In genomic region chr15:68652141-68652540, GRCh38 we compare ENCODE assay signal across 13 cellular contexts.
DNase-seq lines count a peak whose midpoint lies in the region; ATAC-seq and TF ChIP-seq lines count a peak whose summit lies in the region.
"Had no signal": no experiment of that assay in that cellular context is flagged by ENCODE, and none has a peak within 500 bp of the region (broad histone marks: within the 10 kb centered on the region; RNA-seq: fewer than 3 reads in every experiment).

No MANE protein-coding gene starts in this region.

- 47 to 70% methylated on average over 4 of the region's 4 CpGs for WGBS in upper lobe of left lung, 2 donors

- DNase-seq in AG08396 (ENCODE audit: low spot score), result peak; percentile 32
- peak; percentile 80 for DNase-seq in MG63
- peak; percentile 71 for DNase-seq in middle frontal gyrus (ENCODE audit: extremely low spot score, low spot score)
- no peak for DNase-seq in NCI-H1048 (lab: John Stamatoyannopoulos, UW)
- no peak for DNase-seq in GDM1 (lab: John Stamatoyannopoulos, UW)
- no peak for DNase-seq in GM10266 (ENCODE audit: extremely low spot score)
- DNase-seq in upper lobe of left lung, result no peak
- DNase-seq: activated CD4-positive, alpha-beta memory T cell treated with anti-CD3 and anti-CD28 coated beads, Interleukin-2, amount 10 ng/mL, durations not matched to agents 7 days and 5 days; immature natural killer cell; NCI-H446 treated with DMSO at 0.1 percent for 48 hours; trophoblast cell had no signal

- H3K4me3 ChIP-seq in MG63 (no peak overlapping the region), upper lobe of left lung (no peak overlapping the region)

- no peak for TF ChIP-seq POLR2A in upper lobe of left lung (IDR thresholded peaks at IDR 0.05)

- no peaks in the 10 kb centered on the region for H3K27me3 ChIP-seq in MG63
- no peaks in the 10 kb centered on the region for H3K27me3 ChIP-seq in upper lobe of left lung
- H3K27me3 ChIP-seq: neutrophil had no signal

- TF ChIP-seq EP300 in upper lobe of left lung (IDR thresholded peaks at IDR 0.05), result no peak

- H3K27ac ChIP-seq in cingulate gyrus (ENCODE audit: low read depth, low read length), result peak overlapping the region; percentile 92
- no peak overlapping the region for H3K27ac ChIP-seq in upper lobe of left lung
- H3K27ac ChIP-seq: neutrophil had no signal

- H3K36me3 ChIP-seq in MG63 (peaks cover 20% of the 10 kb centered on the region), upper lobe of left lung (no peaks in the 10 kb centered on the region)
- H3K36me3 ChIP-seq: neutrophil had no signal

- H3K9me3 ChIP-seq in MG63 (no peaks in the 10 kb centered on the region), upper lobe of left lung (no peaks in the 10 kb centered on the region)
- H3K9me3 ChIP-seq: neutrophil had no signal

- no peak for ATAC-seq in upper lobe of left lung (ENCODE audit: low FRiP score in 2 of 2)

- no peaks in the 10 kb centered on the region for H3K4me1 ChIP-seq in upper lobe of left lung

- TF ChIP-seq CTCF in GM10266 (IDR thresholded peaks at IDR 0.05; ENCODE audit: control insufficient read depth, insufficient read depth, low read depth, missing control alignments) (no peak), upper lobe of left lung (IDR thresholded peaks at IDR 0.05) (no peak)

Comparison
In these comparisons a context has a peak if more than half of its experiments do, and no peak if none do; other contexts are left out.
1. DNase-seq: peak in AG08396 (single experiment), MG63 (single experiment) and middle frontal gyrus (single experiment); none in NCI-H1048 (single experiment), GDM1 (single experiment), GM10266 (single experiment) and upper lobe of left lung (0 of 2).